Comparison of ENCODE assay signal across 30 cellular contexts in the genomic region with DNA sequence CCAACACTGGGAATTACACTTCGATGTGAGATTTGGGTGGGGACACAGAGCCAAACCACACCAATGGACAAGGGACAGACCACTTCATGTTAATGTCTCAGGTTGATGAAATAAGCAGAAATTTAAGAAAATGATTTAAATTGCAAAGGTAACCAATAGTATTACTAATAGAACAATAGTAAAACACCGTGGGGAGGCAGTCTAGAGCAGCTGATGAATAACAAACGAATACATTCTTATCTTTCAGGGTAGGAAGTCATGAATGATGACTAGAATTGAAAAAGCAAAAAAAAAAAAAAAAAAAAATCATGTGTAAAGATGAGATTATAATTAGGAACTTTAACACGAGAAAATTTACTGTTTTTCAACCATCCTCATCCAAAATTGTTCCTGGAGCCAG.
"Had no signal": no experiment of that assay in that cellular context is flagged by ENCODE, and none has a peak within 500 bp of the region (broad histone marks: within the 10 kb centered on the region; RNA-seq: fewer than 3 reads in every experiment).

No MANE protein-coding gene starts in this region.

- H3K4me1 ChIP-seq: adrenal gland, Peyer's patch, SJCRH30 had no signal

- H3K4me3 ChIP-seq: adrenal gland, coronary artery, Peyer's patch, SJCRH30 had no signal

- ATAC-seq: activated T-cell treated with anti-CD3 and anti-CD28 coated beads, Interleukin-2, amount 50 U/mL, for 72 hours; T-cell had no signal

- H3K27me3 ChIP-seq: adrenal gland, Peyer's patch, SJCRH30 had no signal

- H3K36me3 ChIP-seq: adrenal gland, Peyer's patch, SJCRH30 had no signal

- DNase-seq: activated CD4-positive, alpha-beta memory T cell treated with anti-CD3 and anti-CD28 coated beads, Interleukin-2, amount 10 ng/mL, durations not matched to agents 7 days and 5 days; activated CD4-positive, alpha-beta T cell treated with anti-CD3 and anti-CD28 coated beads, Interleukin-2, amount 50 U/mL, for 1 hour; activated CD4-positive, CD25-positive, alpha-beta regulatory T cell; activated CD8-positive, alpha-beta memory T cell treated with anti-CD3 and anti-CD28 coated beads, Interleukin-2, amount 50 U/mL, for 4 hours; activated gamma-delta T cell treated with Interleukin-2 at 50 U/mL for 16 hours; activated naive CD4-positive, alpha-beta T cell treated with anti-CD3 and anti-CD28 coated beads, Interleukin-2, amount 10 ng/mL, durations not matched to agents 7 days and 5 days; activated naive CD8-positive, alpha-beta T cell treated with anti-CD3 and anti-CD28 coated beads, Interleukin-2, amount 10 ng/mL, durations not matched to agents 7 days and 5 days; activated T-cell treated with anti-CD3 and anti-CD28 coated beads, Interleukin-2, amount 50 U/mL, for 72 hours; adrenal gland; anterior cingulate cortex; NCI-H1092 treated with DMSO at 0.1 percent for 48 hours; NCI-H1417 treated with DMSO at 0.1 percent for 48 hours; NCI-H1694; NCI-H2029; NCI-H2107; NCI-H345; NCI-H510A; NCI-H526 treated with DMSO at 0.1 percent for 48 hours; NCI-H82; NK-92 treated with Interleukin-12 subunit alpha and Interleukin-12 subunit beta, amount 100 ng/mL, for 24 hours; OCI-M1; Peyer's patch; Right ventricle myocardium superior; T-cell; T-helper 2 cell; T1000 had no signal

- FAIRE-seq: TTC549 had no signal

- H3K27ac ChIP-seq: adrenal gland, coronary artery, Peyer's patch, RWPE1, SJCRH30 had no signal

- H3K9me3 ChIP-seq: adrenal gland, Peyer's patch, SJCRH30 had no signal
